ENCODE assay signal across 37 cellular contexts in genomic region chr2:19646987-19647386, GRCh38.
"Had no signal": no experiment of that assay in that cellular context is flagged by ENCODE, and none has a peak within 500 bp of the region (broad histone marks: within the 10 kb centered on the region; RNA-seq: fewer than 3 reads in every experiment).

No MANE protein-coding gene starts in this region.

- H3K4me1 Mint-ChIP-seq: activated B cell treated with CpG ODN at 0.5 μM for 24 hours; activated CD4-positive, alpha-beta T cell treated with anti-CD3 and anti-CD28 coated beads, Interleukin-2, amount 10 ng/mL, durations not matched to agents 24 days and 14 days; activated naive CD8-positive, alpha-beta T cell treated with anti-CD3 and anti-CD28 coated beads for 36 hours; activated T-helper 17 cell treated with anti-CD3 and anti-CD28 coated beads, Interleukin-2, amount 50 U/mL, for 72 hours had no signal

- H3K4me3 Mint-ChIP-seq: activated B cell treated with CpG ODN at 0.5 μM for 24 hours; activated CD4-positive, alpha-beta memory T cell treated with anti-CD3 and anti-CD28 coated beads for 36 hours; activated CD4-positive, alpha-beta T cell treated with anti-CD3 and anti-CD28 coated beads, Interleukin-2, amount 10 ng/mL, durations not matched to agents 24 days and 14 days; activated CD8-positive, alpha-beta T cell treated with anti-CD3 and anti-CD28 coated beads for 36 hours; activated naive CD4-positive, alpha-beta T cell treated with anti-CD3 and anti-CD28 coated beads for 36 hours; activated naive CD8-positive, alpha-beta T cell treated with anti-CD3 and anti-CD28 coated beads for 36 hours; activated T-cell treated with anti-CD3 and anti-CD28 coated beads, Interleukin-2, amount 50 U/mL, for 4 hours; activated T-cell treated with anti-CD3 and anti-CD28 coated beads, Interleukin-2, amount 50 U/mL, for 72 hours; activated T-helper 1 cell treated with anti-CD3 and anti-CD28 coated beads, Interleukin-12 subunit alpha, Interleukin-12 subunit beta, Interleukin-2, Interleukin-4 antibody, amounts not matched to agents 30 ng/mL and 10 ng/mL and 1 ng/mL, durations not matched to agents 14 hours and 24 hours and 36 hours; activated T-helper 17 cell treated with anti-CD3 and anti-CD28 coated beads, Interleukin-2, amount 50 U/mL, for 72 hours; T-helper 1 cell treated with Interleukin-12 subunit alpha and Interleukin-12 subunit beta and Interleukin-4 antibody, amounts not matched to agents 30 μg/mL and 1 μg/mL, for 36 hours; T-helper 2 cell treated with Interferon-gamma antibody and Interleukin-4, amounts not matched to agents 5 μg/mL and 100 μg/mL, for 36 hours had no signal

- H3K27ac Mint-ChIP-seq: activated B cell treated with CpG ODN at 0.5 μM for 24 hours; activated CD4-positive, alpha-beta memory T cell treated with anti-CD3 and anti-CD28 coated beads for 36 hours; activated CD4-positive, alpha-beta T cell treated with anti-CD3 and anti-CD28 coated beads, Interleukin-2, amount 10 ng/mL, durations not matched to agents 24 days and 14 days; activated CD8-positive, alpha-beta T cell treated with anti-CD3 and anti-CD28 coated beads for 36 hours; activated naive CD4-positive, alpha-beta T cell treated with anti-CD3 and anti-CD28 coated beads for 36 hours; activated naive CD4-positive, alpha-beta T cell treated with anti-CD3 and anti-CD28 coated beads, Interleukin-2, amount 50 U/mL, for 72 hours; activated naive CD8-positive, alpha-beta T cell treated with anti-CD3 and anti-CD28 coated beads for 36 hours; activated T-cell treated with anti-CD3 and anti-CD28 coated beads, Interleukin-2, amount 50 U/mL, for 72 hours; activated T-helper 1 cell treated with anti-CD3 and anti-CD28 coated beads, Interleukin-12 subunit alpha, Interleukin-12 subunit beta, Interleukin-2, Interleukin-4 antibody, amounts not matched to agents 30 ng/mL and 10 ng/mL and 1 ng/mL, durations not matched to agents 14 hours and 24 hours and 36 hours; activated T-helper 17 cell treated with anti-CD3 and anti-CD28 coated beads, Interleukin-2, amount 50 U/mL, for 72 hours; T-helper 1 cell treated with Interleukin-12 subunit alpha and Interleukin-12 subunit beta and Interleukin-4 antibody, amounts not matched to agents 30 μg/mL and 1 μg/mL, for 36 hours; T-helper 2 cell treated with Interferon-gamma antibody and Interleukin-4, amounts not matched to agents 5 μg/mL and 100 μg/mL, for 36 hours had no signal

- H3K27me3 ChIP-seq: adrenal gland, body of pancreas, brain microvascular endothelial cell, breast epithelium had no signal

- H3K4me1 ChIP-seq: adrenal gland, body of pancreas, breast epithelium had no signal

- H3K4me3 ChIP-seq: adrenal gland, body of pancreas, breast epithelium had no signal

- H3K36me3 Mint-ChIP-seq: activated CD4-positive, alpha-beta memory T cell treated with anti-CD3 and anti-CD28 coated beads for 36 hours; activated naive CD4-positive, alpha-beta T cell treated with anti-CD3 and anti-CD28 coated beads, Interleukin-2, amount 50 U/mL, for 72 hours; activated naive CD8-positive, alpha-beta T cell treated with anti-CD3 and anti-CD28 coated beads for 36 hours had no signal

- H3K27me3 Mint-ChIP-seq: activated B cell treated with CpG ODN at 0.5 μM for 24 hours; activated CD4-positive, alpha-beta memory T cell treated with anti-CD3 and anti-CD28 coated beads for 36 hours; activated CD4-positive, alpha-beta T cell treated with anti-CD3 and anti-CD28 coated beads, Interleukin-2, amount 10 ng/mL, durations not matched to agents 24 days and 14 days had no signal

- H3K9me3 ChIP-seq: adrenal gland, body of pancreas, breast epithelium had no signal

- DNase-seq: activated B cell treated with CpG ODN at 0.5 μM for 24 hours; activated CD4-positive, alpha-beta memory T cell treated with anti-CD3 and anti-CD28 coated beads for 36 hours; activated CD4-positive, alpha-beta T cell treated with anti-CD3 and anti-CD28 coated beads for 4 hours; activated CD4-positive, alpha-beta T cell treated with anti-CD3 and anti-CD28 coated beads, Interleukin-2, amount 10 ng/mL, durations not matched to agents 24 days and 14 days; activated CD4-positive, alpha-beta T cell treated with anti-CD3 and anti-CD28 coated beads, Interleukin-2, amount 50 U/mL, for 1 hour; activated CD4-positive, alpha-beta T cell treated with anti-CD3 and anti-CD28 coated beads, Interleukin-2, amount 50 U/mL, for 4 hours; activated CD4-positive, CD25-positive, alpha-beta regulatory T cell treated with anti-CD3 and anti-CD28 coated beads, Interleukin-2, amount 50 U/mL, for 72 hours; activated CD8-positive, alpha-beta memory T cell treated with anti-CD3 and anti-CD28 coated beads, Interleukin-2, amount 50 U/mL, for 4 hours; activated CD8-positive, alpha-beta T cell treated with anti-CD3 and anti-CD28 coated beads for 36 hours; activated effector memory CD4-positive, alpha-beta T cell treated with anti-CD3 and anti-CD28 coated beads, Interleukin-2, amount 50 U/mL, for 16 hours; activated gamma-delta T cell treated with Interleukin-2 at 50 U/mL for 16 hours; activated naive CD4-positive, alpha-beta T cell; activated naive CD4-positive, alpha-beta T cell treated with anti-CD3 and anti-CD28 coated beads for 36 hours; activated naive CD4-positive, alpha-beta T cell treated with anti-CD3 and anti-CD28 coated beads, Interleukin-2, amount 50 U/mL, for 16 hours; activated naive CD8-positive, alpha-beta T cell treated with anti-CD3 and anti-CD28 coated beads for 36 hours; activated T-cell treated with anti-CD3 and anti-CD28 coated beads for 4 hours; activated T-cell treated with anti-CD3 and anti-CD28 coated beads, Interleukin-2, amount 50 U/mL, for 1 hour; activated T-cell treated with anti-CD3 and anti-CD28 coated beads, Interleukin-2, amount 50 U/mL, for 4 hours; activated T-cell treated with anti-CD3 and anti-CD28 coated beads, Interleukin-2, amount 50 U/mL, for 72 hours; adrenal gland; amniotic stem cell; aorta; body of pancreas; brain microvascular endothelial cell; central memory CD4-positive, alpha-beta T cell; T-helper 1 cell; T-helper 2 cell; T-helper 9 cell had no signal

- H3K36me3 ChIP-seq: adrenal gland, brain microvascular endothelial cell, breast epithelium had no signal

- H3K27ac ChIP-seq: adrenal gland, body of pancreas, brain microvascular endothelial cell, breast epithelium, VCaP had no signal

- ATAC-seq: activated CD8-positive, alpha-beta T cell treated with anti-CD3 and anti-CD28 coated beads for 36 hours; activated naive CD4-positive, alpha-beta T cell treated with anti-CD3 and anti-CD28 coated beads, Interleukin-2, amount 50 U/mL, for 72 hours; activated T-cell treated with anti-CD3 and anti-CD28 coated beads, Interleukin-2, amount 50 U/mL, for 4 hours; activated T-cell treated with anti-CD3 and anti-CD28 coated beads, Interleukin-2, amount 50 U/mL, for 72 hours; activated T-helper 17 cell treated with anti-CD3 and anti-CD28 coated beads, Interleukin-2, amount 50 U/mL, for 72 hours; body of pancreas had no signal

- FAIRE-seq: astrocyte, TTC549 had no signal

- H3K9me3 Mint-ChIP-seq: activated B cell treated with CpG ODN at 0.5 μM for 24 hours; activated CD4-positive, alpha-beta memory T cell treated with anti-CD3 and anti-CD28 coated beads for 36 hours; activated CD4-positive, alpha-beta T cell treated with anti-CD3 and anti-CD28 coated beads, Interleukin-2, amount 10 ng/mL, durations not matched to agents 24 days and 14 days; activated CD8-positive, alpha-beta T cell treated with anti-CD3 and anti-CD28 coated beads for 36 hours; activated naive CD4-positive, alpha-beta T cell treated with anti-CD3 and anti-CD28 coated beads for 36 hours; activated naive CD4-positive, alpha-beta T cell treated with anti-CD3 and anti-CD28 coated beads, Interleukin-2, amount 50 U/mL, for 72 hours; activated T-helper 1 cell treated with anti-CD3 and anti-CD28 coated beads, Interleukin-12 subunit alpha, Interleukin-12 subunit beta, Interleukin-2, Interleukin-4 antibody, amounts not matched to agents 30 ng/mL and 10 ng/mL and 1 ng/mL, durations not matched to agents 14 hours and 24 hours and 36 hours; T-helper 1 cell treated with Interleukin-12 subunit alpha and Interleukin-12 subunit beta and Interleukin-4 antibody, amounts not matched to agents 30 μg/mL and 1 μg/mL, for 36 hours; T-helper 2 cell treated with Interferon-gamma antibody and Interleukin-4, amounts not matched to agents 5 μg/mL and 100 μg/mL, for 36 hours had no signal
